ENCODE assay signal across 9 cellular contexts in the genomic region with DNA sequence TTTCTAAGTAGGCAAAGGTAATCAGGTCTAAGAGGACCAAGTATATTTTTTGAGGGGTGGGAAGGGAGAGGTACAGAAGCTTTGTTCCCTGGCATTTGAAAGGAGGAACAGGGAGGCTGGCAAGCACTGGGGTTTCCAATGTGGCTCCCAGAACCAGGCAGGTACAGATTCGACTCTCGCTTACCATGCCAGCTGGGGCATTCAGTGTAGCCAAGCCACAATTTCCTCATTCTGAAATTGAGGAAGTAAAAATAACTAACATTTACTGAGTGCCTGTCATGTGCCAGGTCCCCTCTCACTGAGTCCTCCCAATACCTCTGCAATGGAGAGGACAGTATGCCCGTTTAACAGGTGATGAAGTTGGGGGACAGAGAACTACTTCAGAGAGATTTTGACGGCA. TPM values are rescaled to one million over a fixed set of nuclear protein-coding genes. Genes with fewer than 3 reads are reported as not detected.
A peak's percentile ranks its signal among the peaks of the same experiment; 100 is the strongest.
DNase-seq lines count a peak whose midpoint lies in the region; ATAC-seq and TF ChIP-seq lines count a peak whose summit lies in the region.
"Had no signal": no experiment of that assay in that cellular context is flagged by ENCODE, and none has a peak within 500 bp of the region (broad histone marks: within the 10 kb centered on the region; RNA-seq: fewer than 3 reads in every experiment).

No MANE protein-coding gene starts in this region.

- ATAC-seq in GM18867 (IDR thresholded peaks at IDR 0.05; ENCODE audit: unreplicated experiment) (peak; percentile 86), HG02623 (IDR thresholded peaks at IDR 0.05; ENCODE audit: unreplicated experiment) (peak; percentile 80), lower lobe of right lung (peak; percentile 48 to 72)

- H3K4me3 Mint-ChIP-seq in activated CD4-positive, alpha-beta memory T cell treated with anti-CD3 and anti-CD28 coated beads, Interleukin-2, amount 10 ng/mL, durations not matched to agents 7 days and 5 days = no peak overlapping the region
- no peak overlapping the region for H3K4me3 Mint-ChIP-seq in T-helper 2 cell treated with Interferon-gamma antibody and Interleukin-4, amounts not matched to agents 5 μg/mL and 100 μg/mL, for 36 hours

- DNase-seq in KG1 (lab: John Stamatoyannopoulos, UW) = peak; percentile 75
- peak; percentile 48 for DNase-seq in lower lobe of right lung
- DNase-seq in HK-2 (ENCODE audit: unreplicated experiment) = no peak
- no peak for DNase-seq in RKO (ENCODE audit: low spot score)
- no peak for DNase-seq in activated CD4-positive, alpha-beta memory T cell treated with anti-CD3 and anti-CD28 coated beads, Interleukin-2, amount 10 ng/mL, durations not matched to agents 7 days and 5 days
- no peak for DNase-seq in T-helper 2 cell treated with Interferon-gamma antibody and Interleukin-4, amounts not matched to agents 5 μg/mL and 100 μg/mL, for 36 hours (ENCODE audit: low spot score)
- DNase-seq: activated CD4-positive, alpha-beta T cell treated with anti-CD3 and anti-CD28 coated beads, Interleukin-2, amount 50 U/mL, for 1 hour had no signal

- H3K4me1 ChIP-seq in lower lobe of right lung = no peaks in the 10 kb centered on the region

- no peaks in the 10 kb centered on the region for H3K36me3 ChIP-seq in lower lobe of right lung

- H3K9me3 ChIP-seq in lower lobe of right lung = no peaks in the 10 kb centered on the region

- no peak overlapping the region for H3K27ac Mint-ChIP-seq in activated CD4-positive, alpha-beta memory T cell treated with anti-CD3 and anti-CD28 coated beads, Interleukin-2, amount 10 ng/mL, durations not matched to agents 7 days and 5 days
- no peak overlapping the region for H3K27ac Mint-ChIP-seq in T-helper 2 cell treated with Interferon-gamma antibody and Interleukin-4, amounts not matched to agents 5 μg/mL and 100 μg/mL, for 36 hours

- no peak overlapping the region for H3K4me3 ChIP-seq in lower lobe of right lung

- POLR2A ChIA-PET in activated CD4-positive, alpha-beta memory T cell treated with anti-CD3 and anti-CD28 coated beads, Interleukin-2, amount 10 ng/mL, durations not matched to agents 7 days and 5 days (lab: Charles Lee) = no interaction called here

- no peak for TF ChIP-seq CTCF in lower lobe of right lung (IDR thresholded peaks at IDR 0.05)

- no peaks in the 10 kb centered on the region for H3K9me3 Mint-ChIP-seq in activated CD4-positive, alpha-beta memory T cell treated with anti-CD3 and anti-CD28 coated beads, Interleukin-2, amount 10 ng/mL, durations not matched to agents 7 days and 5 days
- H3K9me3 Mint-ChIP-seq in T-helper 2 cell treated with Interferon-gamma antibody and Interleukin-4, amounts not matched to agents 5 μg/mL and 100 μg/mL, for 36 hours = no peaks in the 10 kb centered on the region

- H3K4me1 Mint-ChIP-seq in activated CD4-positive, alpha-beta memory T cell treated with anti-CD3 and anti-CD28 coated beads, Interleukin-2, amount 10 ng/mL, durations not matched to agents 7 days and 5 days = peaks cover 1% of the 10 kb centered on the region
- H3K4me1 Mint-ChIP-seq in T-helper 2 cell treated with Interferon-gamma antibody and Interleukin-4, amounts not matched to agents 5 μg/mL and 100 μg/mL, for 36 hours (ENCODE audit: low read depth) = peaks cover 5% of the 10 kb centered on the region

- peaks cover 18% of the 10 kb centered on the region for H3K27me3 Mint-ChIP-seq in activated CD4-positive, alpha-beta memory T cell treated with anti-CD3 and anti-CD28 coated beads, Interleukin-2, amount 10 ng/mL, durations not matched to agents 7 days and 5 days
- peaks cover 19% of the 10 kb centered on the region for H3K27me3 Mint-ChIP-seq in T-helper 2 cell treated with Interferon-gamma antibody and Interleukin-4, amounts not matched to agents 5 μg/mL and 100 μg/mL, for 36 hours (ENCODE audit: low read depth)

- CTCF ChIA-PET in activated CD4-positive, alpha-beta memory T cell treated with anti-CD3 and anti-CD28 coated beads, Interleukin-2, amount 10 ng/mL, durations not matched to agents 7 days and 5 days (lab: Charles Lee) = no interaction called here

- H3K27ac ChIP-seq in lower lobe of right lung = no peak overlapping the region

- H3K36me3 Mint-ChIP-seq in activated CD4-positive, alpha-beta memory T cell treated with anti-CD3 and anti-CD28 coated beads, Interleukin-2, amount 10 ng/mL, durations not matched to agents 7 days and 5 days (ENCODE audit: low read depth) = no peaks in the 10 kb centered on the region
- H3K36me3 Mint-ChIP-seq in T-helper 2 cell treated with Interferon-gamma antibody and Interleukin-4, amounts not matched to agents 5 μg/mL and 100 μg/mL, for 36 hours (ENCODE audit: low read depth) = no peaks in the 10 kb centered on the region

- no peaks in the 10 kb centered on the region for H3K27me3 ChIP-seq in lower lobe of right lung (ENCODE audit: low read depth)

- intact Hi-C loops in lower lobe of right lung (cut with DNase I) = no loop called here

RNA-seq across cellular contexts. Expression of gene BET1, which starts 45.9 kb away (rescaled TPM):
- 21.9 TPM for total RNA-seq in lower lobe of right lung
- 10 to 100 TPM; 23.5 to 24.4 TPM for total RNA-seq in activated CD4-positive, alpha-beta memory T cell treated with anti-CD3 and anti-CD28 coated beads, Interleukin-2, amount 10 ng/mL, durations not matched to agents 7 days and 5 days

Comparison
In these comparisons a context has a peak if more than half of its experiments do, and no peak if none do; other contexts are left out.
1. DNase-seq: peak in KG1 (single experiment) and lower lobe of right lung (single experiment); none in HK-2 (single experiment), RKO (single experiment), activated CD4-positive, alpha-beta memory T cell treated with anti-CD3 and anti-CD28 coated beads, Interleukin-2, amount 10 ng/mL, durations not matched to agents 7 days and 5 days (single experiment) and T-helper 2 cell treated with Interferon-gamma antibody and Interleukin-4, amounts not matched to agents 5 μg/mL and 100 μg/mL, for 36 hours (single experiment).
2. Peak in every context shown above with its lines, with median percentiles within 50 percentile points of each other: ATAC-seq.